In genomic region chr3:177576754-177577153, GRCh38 we compare ENCODE assay signal across 27 cellular contexts.
"Had no signal": no experiment of that assay in that cellular context is flagged by ENCODE, and none has a peak within 500 bp of the region (broad histone marks: within the 10 kb centered on the region; RNA-seq: fewer than 3 reads in every experiment).

No MANE protein-coding gene starts in this region.

- H3K9ac ChIP-seq: neural progenitor cell had no signal

- H3K27me3 ChIP-seq: heart left ventricle, left lung, neural progenitor cell, neutrophil, ovary, right atrium auricular region, right lobe of liver, suprapubic skin, tibial nerve, vagina had no signal

- H3K36me3 ChIP-seq: heart left ventricle, left lung, neural progenitor cell, neutrophil, ovary, right atrium auricular region, right lobe of liver, suprapubic skin, tibial nerve, vagina had no signal

- ATAC-seq: left colon; left lung; natural killer cell; right lobe of liver; stimulated activated effector memory CD8-positive, alpha-beta T cell treated with anti-CD3 and anti-CD28 coated beads, Interleukin-12 subunit alpha, Interleukin-12 subunit beta, amount 100 ng/mL, for 72 hours had no signal

- H3K9me3 ChIP-seq: heart left ventricle, left lung, neutrophil, ovary, right atrium auricular region, right lobe of liver, suprapubic skin, tibial nerve, vagina had no signal

- H2AFZ ChIP-seq: neural progenitor cell had no signal

- H3K4me1 ChIP-seq: suprapubic skin, vagina had no signal

- DNase-seq: heart left ventricle; hypothalamus; immature natural killer cell; kidney; left colon; left lung; midbrain; naive B cell; natural killer cell; nephron progenitor cell; occipital lobe; ovary; right lobe of liver; stimulated activated CD4-positive, alpha-beta T cell treated with anti-CD3 and anti-CD28 coated beads, Interleukin-12 subunit alpha, Interleukin-12 subunit beta, amount 100 ng/mL, for 4 hours; stimulated activated CD4-positive, alpha-beta T cell treated with anti-CD3 and anti-CD28 coated beads, Interleukin-15, amount 100 ng/mL, for 24 hours; stimulated activated CD4-positive, alpha-beta T cell treated with anti-CD3 and anti-CD28 coated beads, Interleukin-2, amount 100 ng/mL, for 24 hours; stimulated activated CD4-positive, alpha-beta T cell treated with anti-CD3 and anti-CD28 coated beads, Interleukin-4, amount 100 ng/mL, for 24 hours; stimulated activated naive CD4-positive, alpha-beta T cell had no signal

- H3K4me2 ChIP-seq: neural progenitor cell had no signal

- H3K4me3 ChIP-seq: heart left ventricle, left lung, lung, neural progenitor cell, ovary, right atrium auricular region, right lobe of liver, skin epidermis, suprapubic skin, tibial nerve, vagina had no signal

- H3K27ac ChIP-seq: heart left ventricle, left lung, neural progenitor cell, neutrophil, ovary, right atrium auricular region, right lobe of liver, skin epidermis, suprapubic skin, tibial nerve, vagina had no signal
